Comparison of ENCODE assay signal across 8 cellular contexts in the genomic region with DNA sequence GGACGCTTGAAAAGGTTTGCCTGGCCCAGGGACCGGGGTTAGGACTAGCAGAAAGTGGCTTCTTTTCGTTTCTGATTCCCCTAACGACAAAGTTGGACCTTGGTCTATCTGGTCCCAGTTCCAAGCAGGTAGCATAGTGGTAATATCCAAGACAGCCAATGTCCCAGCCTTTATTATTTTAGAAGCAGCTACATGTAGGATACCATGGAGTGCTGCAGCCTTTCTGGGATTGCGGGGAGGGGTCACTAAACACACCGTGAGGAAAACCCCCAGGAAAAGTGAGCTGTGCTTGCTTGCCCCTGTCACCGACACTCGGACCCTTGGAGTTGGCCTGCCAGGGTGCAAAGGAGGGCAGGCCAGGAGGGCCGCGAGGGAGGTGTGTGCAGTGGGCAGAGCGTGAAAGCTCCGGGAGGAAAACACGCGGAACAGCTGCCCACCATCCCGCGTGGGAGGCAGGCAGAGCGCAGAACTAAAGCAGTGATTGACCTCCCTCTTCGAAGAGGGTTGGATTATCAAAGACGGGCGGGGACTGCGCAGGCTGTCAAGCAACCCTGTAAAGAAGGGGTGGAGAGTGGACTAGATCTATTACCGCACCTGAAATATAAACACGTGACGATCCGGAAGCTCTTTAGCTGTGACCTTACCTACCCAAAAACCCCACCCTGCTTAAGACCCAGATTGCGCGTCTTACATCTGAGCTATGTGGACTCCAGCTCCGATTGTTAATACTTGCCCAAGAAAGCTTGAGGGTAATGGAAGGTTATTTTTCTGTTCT. TPM values are rescaled to one million over a fixed set of nuclear protein-coding genes. Genes with fewer than 3 reads are reported as not detected.
DNase-seq lines count a peak whose midpoint lies in the region; ATAC-seq, FAIRE-seq and TF ChIP-seq lines count a peak whose summit lies in the region.

No MANE protein-coding gene starts in this region.

- H3K36me3 ChIP-seq in HAP-1 (replicated peaks) (no peaks in the 10 kb centered on the region), left lung (no peaks in the 10 kb centered on the region)

- H3K27ac ChIP-seq in left lung: peak overlapping the region; percentile 89 to 96

- peaks cover 38% of the 10 kb centered on the region for H3K4me1 ChIP-seq in HAP-1
- peaks cover 24 to 42% of the 10 kb centered on the region in 2 donors for H3K4me1 ChIP-seq in left lung

- DNase-seq in GM12891 (ENCODE audit: insufficient read length, low spot score): peak; percentile 41
- peak; percentile 71 for DNase-seq in HAP-1 (ENCODE audit: low spot score in 2 of 2)
- DNase-seq in NB4 (ENCODE audit: low read depth): no peak
- DNase-seq in choroid plexus epithelial cell (ENCODE audit: low read depth): peak; percentile 44
- DNase-seq in left lung: peak; percentile 42 to 81
- DNase-seq in stimulated activated CD8-positive, alpha-beta memory T cell treated with anti-CD3 and anti-CD28 coated beads, Interleukin-4, amount 100 ng/mL, for 24 hours (ENCODE audit: low read depth): peak; percentile 6
- no peak for DNase-seq in amniotic stem cell (lab: John Stamatoyannopoulos, UW)

- FAIRE-seq in GM12891 (lab: Jason Lieb, UNC): no peak

- intact Hi-C loops in left lung (cut with DNase I): no loop called here

- peak; percentile 61 for ATAC-seq in left lung

- H3K9me3 ChIP-seq in HAP-1 (0 out of 2 replicates have a peak, but pooled peaks cover 3% of the 10 kb centered on the region), left lung (peaks cover 0 to 4% of the 10 kb centered on the region in 2 donors)

- H3K27me3 ChIP-seq in HAP-1 (ENCODE audit: low read depth): no peaks in the 10 kb centered on the region
- H3K27me3 ChIP-seq in left lung: no peaks in the 10 kb centered on the region

- peak overlapping the region; percentile 79 for H3K4me3 ChIP-seq in HAP-1
- peak overlapping the region; percentile 90 for H3K4me3 ChIP-seq in NB4 (ENCODE audit: low read depth, low read length)
- H3K4me3 ChIP-seq in WI38 (ENCODE audit: low read depth, low read length): peak overlapping the region; percentile 94
- peak overlapping the region; percentile 84 for H3K4me3 ChIP-seq in choroid plexus epithelial cell (ENCODE audit: low read depth, low read length)
- H3K4me3 ChIP-seq in left lung: peak overlapping the region; percentile 59 to 83

- TF ChIP-seq CTCF in NB4 (IDR thresholded peaks at IDR 0.05; ENCODE audit: low read depth, low read length) (no peak), WI38 (IDR thresholded peaks at IDR 0.05; ENCODE audit: low read depth, low read length) (no peak), choroid plexus epithelial cell (conservative IDR thresholded peaks at IDR 0.05; ENCODE audit: low read depth, low read length) (no peak), left lung (IDR thresholded peaks at IDR 0.05) (no peak)

- TF ChIP-seq POLR2A in GM12891 (IDR thresholded peaks at IDR 0.05; ENCODE audit: low read depth, low read length): peak; percentile 83
- TF ChIP-seq POLR2A in NB4 (IDR thresholded peaks at IDR 0.05; ENCODE audit: extremely low read depth, insufficient read length): no peak

- in situ Hi-C loops in HAP-1 (cut with MboI; ENCODE audit: low sequenced_read_pairs): no loop called here

TF ChIP-seq in GM12891, 5 proteins besides CTCF, POLR2A, EP300 and RAD21:
- TF ChIP-seq POLR2AphosphoS5 (IDR thresholded peaks at IDR 0.05; ENCODE audit: low read depth, low read length) (peak; percentile 62; the same call in 1 of the 2 replicates), TAF1 (IDR thresholded peaks at IDR 0.05; ENCODE audit: low read depth, low read length) (peak; percentile 66), POU2F2 (IDR thresholded peaks at IDR 0.05; ENCODE audit: low read depth, low read length) (no peak), PAX5 (IDR thresholded peaks at IDR 0.05; ENCODE audit: insufficient read depth, low read length, severe bottlenecking) (no peak), SPI1 (IDR thresholded peaks at IDR 0.05; ENCODE audit: low read depth, low read length) (no peak)

RNA-seq across cellular contexts. Expression of a gene that starts 0.6 kb away (rescaled TPM):
- 2.2 TPM for polyA plus RNA-seq in GM12891 (2012; ENCODE audit: low read depth, missing spikeins)
- 10 to 100 TPM; 26.0 to 28.6 TPM for total RNA-seq in left lung

Comparison
In these comparisons a context has a peak if more than half of its experiments do, and no peak if none do; other contexts are left out.
1. DNase-seq: peak in GM12891 (single experiment), HAP-1 (2 of 2), choroid plexus epithelial cell (single experiment), left lung (2 of 2) and stimulated activated CD8-positive, alpha-beta memory T cell treated with anti-CD3 and anti-CD28 coated beads, Interleukin-4, amount 100 ng/mL, for 24 hours (single experiment); none in NB4 (single experiment) and amniotic stem cell (single experiment).
2. Peak in every context shown above with its lines, with median percentiles within 50 percentile points of each other: H3K4me3 ChIP-seq.